Comparison of ENCODE assay signal across 2 cellular contexts in genomic region chr11:67489203-67489859, GRCh38.
TF ChIP-seq lines count a peak whose summit lies in the region.

No MANE protein-coding gene starts in this region.

TF ChIP-seq in HEK293, 187 proteins besides CTCF, POLR2A, EP300 and RAD21:
- no peak for TF ChIP-seq ZNF704 (tag by site-specific recombination; IDR thresholded peaks at IDR 0.05)
- TF ChIP-seq GLIS2 (tag by site-specific recombination; IDR thresholded peaks at IDR 0.05) = 0 out of 2 replicates have a peak, but pooled peaks have one; percentile 4
- TF ChIP-seq SCRT2 (tag by site-specific recombination; IDR thresholded peaks at IDR 0.05) = 0 out of 2 replicates have a peak, but pooled peaks have one; percentile 19

TF ChIP-seq in K562, 482 proteins besides CTCF, POLR2A, EP300 and RAD21:
- TF ChIP-seq RBFOX2 (IDR thresholded peaks at IDR 0.05; ENCODE audit: low read depth, low read length) (peak; percentile 45; the same call in 1 of the 2 replicates), TRIM24 (IDR thresholded peaks at IDR 0.05) (no peak), MCM2 (IDR thresholded peaks at IDR 0.05; ENCODE audit: low read depth) (no peak)
